Comparison of ENCODE assay signal across 20 cellular contexts in genomic region chr20:17709361-17710293, GRCh38. TPM values are rescaled to one million over a fixed set of nuclear protein-coding genes. Genes with fewer than 3 reads are reported as not detected.
DNase-seq lines count a peak whose midpoint lies in the region; TF ChIP-seq lines count a peak whose summit lies in the region.
"Had no signal": no experiment of that assay in that cellular context is flagged by ENCODE, and none has a peak within 500 bp of the region (broad histone marks: within the 10 kb centered on the region; RNA-seq: fewer than 3 reads in every experiment).

No MANE protein-coding gene starts in this region.

- no peak overlapping the region for H3K4me3 Mint-ChIP-seq in neural progenitor cell
- no peak overlapping the region for H3K4me3 Mint-ChIP-seq in CD14-positive monocyte
- H3K4me3 Mint-ChIP-seq: CD4-positive, CD25-positive, alpha-beta regulatory T cell had no signal

- H3K27ac Mint-ChIP-seq in neural progenitor cell (no peak overlapping the region), CD14-positive monocyte (no peak overlapping the region)
- H3K27ac Mint-ChIP-seq: CD4-positive, CD25-positive, alpha-beta regulatory T cell had no signal

- POLR2A ChIA-PET in HEK293T (lab: Yijun Ruan, JAX) (interaction anchor here (1.1 kb wide), 1 partner anchor 27 kb away, joined by 4 read pairs; the partner anchor contains the start of gene RRBP1), GM10248 (lab: Yijun Ruan, JAX) (no interaction called here)

- H3K4me1 Mint-ChIP-seq in neural progenitor cell, result peaks cover 20% of the 10 kb centered on the region
- H3K4me1 Mint-ChIP-seq in CD14-positive monocyte, result no peaks in the 10 kb centered on the region
- H3K4me1 Mint-ChIP-seq: CD4-positive, CD25-positive, alpha-beta regulatory T cell had no signal

- H4K20me1 ChIP-seq in hepatocyte (ENCODE audit: insufficient read depth, poor library complexity, severe bottlenecking) (no peaks in the 10 kb centered on the region), neural progenitor cell (ENCODE audit: low read depth) (no peaks in the 10 kb centered on the region)

- H3K36me3 ChIP-seq in NT2/D1 (ENCODE audit: insufficient read depth, insufficient read length, low read length) (no peaks in the 10 kb centered on the region), hepatocyte (replicated peaks; ENCODE audit: insufficient read depth, low read depth) (no peaks in the 10 kb centered on the region), neural progenitor cell (no peaks in the 10 kb centered on the region)
- H3K36me3 ChIP-seq: HAP-1, SJCRH30 had no signal

- H3K79me2 ChIP-seq in hepatocyte, result no peaks in the 10 kb centered on the region
- no peaks in the 10 kb centered on the region for H3K79me2 ChIP-seq in neural progenitor cell (ENCODE audit: low read depth)

- no peak overlapping the region for H3K4me3 ChIP-seq in NT2/D1 (ENCODE audit: insufficient read length, low read depth)
- no peak overlapping the region for H3K4me3 ChIP-seq in hepatocyte
- H3K4me3 ChIP-seq in neural progenitor cell, result no peak overlapping the region
- H3K4me3 ChIP-seq: HAP-1, PC-9, SJCRH30 had no signal

- H3K9me2 ChIP-seq in hepatocyte (replicated peaks; ENCODE audit: insufficient read depth), result no peaks in the 10 kb centered on the region

- no peaks in the 10 kb centered on the region for H3K36me3 Mint-ChIP-seq in neural progenitor cell
- H3K36me3 Mint-ChIP-seq in CD14-positive monocyte, result no peaks in the 10 kb centered on the region
- H3K36me3 Mint-ChIP-seq: CD4-positive, CD25-positive, alpha-beta regulatory T cell had no signal

- no peaks in the 10 kb centered on the region for H3K27me3 ChIP-seq in NT2/D1 (ENCODE audit: insufficient read depth, insufficient read length)
- H3K27me3 ChIP-seq in hepatocyte, result no peaks in the 10 kb centered on the region
- no peaks in the 10 kb centered on the region for H3K27me3 ChIP-seq in neural progenitor cell

- H3K9me3 Mint-ChIP-seq in neural progenitor cell (peaks cover 3% of the 10 kb centered on the region), CD14-positive monocyte (peaks cover 0 to 3% (median 0%) of the 10 kb centered on the region in 7 donors)
- H3K9me3 Mint-ChIP-seq: CD4-positive, CD25-positive, alpha-beta regulatory T cell had no signal

- intact Hi-C loops in CD14-positive monocyte (cut with micrococcal nuclease), result no loop called here

- H3K9ac ChIP-seq in NT2/D1 (ENCODE audit: insufficient read length, low read depth) (peak overlapping the region; percentile 72), neural progenitor cell (no peak overlapping the region)

- CTCF ChIA-PET in HEK293T (lab: Yijun Ruan, JAX) (interaction anchor here (2.3 kb wide), 1 partner anchor 27 kb away, joined by 14 read pairs; the partner anchor contains the start of gene RRBP1), GM10248 (lab: Yijun Ruan, JAX) (interaction anchor here (2.9 kb wide), 1 partner anchor 27 kb away, joined by 10 read pairs; the partner anchor contains the start of gene RRBP1)

- H2AFZ ChIP-seq in hepatocyte (no peak overlapping the region), neural progenitor cell (replicated peaks) (peak overlapping the region; percentile 32)
- H2AFZ ChIP-seq: PC-9 had no signal

- no peaks in the 10 kb centered on the region for H3F3A ChIP-seq in neural progenitor cell (ENCODE audit: low read depth)

- H3K27me3 Mint-ChIP-seq in neural progenitor cell (ENCODE audit: insufficient read depth, low read depth) (peaks cover 24% of the 10 kb centered on the region), CD14-positive monocyte (ENCODE audit: low read depth in 3 of 3) (peaks cover 2 to 3% (median 2%) of the 10 kb centered on the region in 3 donors)
- H3K27me3 Mint-ChIP-seq: CD4-positive, CD25-positive, alpha-beta regulatory T cell had no signal

- H3K27ac ChIP-seq in hepatocyte (peak overlapping the region; percentile 91), neural progenitor cell (no peak overlapping the region)
- H3K27ac ChIP-seq: PC-9, SJCRH30 had no signal

- 86% methylated on average over 12 of the region's 12 CpGs for WGBS in hepatocyte (ENCODE audit: low lambda C conversion rate, missing lambda C conversion rate)

- TF ChIP-seq CTCF in hepatocyte (IDR thresholded peaks at IDR 0.05; ENCODE audit: poor library complexity) (no peak), neural progenitor cell (IDR thresholded peaks at IDR 0.05) (no peak), CD14-positive monocyte (IDR thresholded peaks at IDR 0.05) (no peak), GM10248 (IDR thresholded peaks at IDR 0.05; ENCODE audit: control extremely low read depth, extremely low read depth, low read depth, missing control alignments) (no peak)

- DNase-seq in NT2/D1 (ENCODE audit: low read depth, low spot score), result no peak
- DNase-seq in hepatocyte (ENCODE audit: low spot score), result no peak
- DNase-seq in neural progenitor cell (ENCODE audit: low spot score), result no peak
- no peak for DNase-seq in CD14-positive monocyte (ENCODE audit: low spot score)
- no peak for DNase-seq in T-helper 2 cell
- no peak for DNase-seq in HEK293T (ENCODE audit: extremely low spot score)
- no peak for DNase-seq in GM10248 (ENCODE audit: extremely low spot score)
- DNase-seq: ACHN; AML-193; CD4-positive, CD25-positive, alpha-beta regulatory T cell; DMS53; MV-4-11; NCI-H1417; NCI-H1930; NCI-H446; NCI-H748 treated with DMSO at 0.1 percent for 48 hours; PC-9; SJCRH30 had no signal

- H3K4me2 ChIP-seq in hepatocyte (peak overlapping the region; percentile 69), neural progenitor cell (no peak overlapping the region)
- H3K4me2 ChIP-seq: PC-9 had no signal

- H3K4me1 ChIP-seq in NT2/D1 (ENCODE audit: insufficient read depth, insufficient read length) (peaks cover 12% of the 10 kb centered on the region), hepatocyte (ENCODE audit: insufficient read depth) (peaks cover 54% of the 10 kb centered on the region), neural progenitor cell (peaks cover 15% of the 10 kb centered on the region)
- H3K4me1 ChIP-seq: HAP-1, SJCRH30 had no signal

- H3K9me3 ChIP-seq in NT2/D1 (ENCODE audit: insufficient read depth, low read length) (no peaks in the 10 kb centered on the region), hepatocyte (ENCODE audit: low read depth) (no peaks in the 10 kb centered on the region), neural progenitor cell (ENCODE audit: low read depth) (no peaks in the 10 kb centered on the region)
- H3K9me3 ChIP-seq: HAP-1, SJCRH30 had no signal

TF ChIP-seq in HEK293T, 16 proteins besides CTCF, POLR2A, EP300 and RAD21:
- TF ChIP-seq TARDBP (IDR thresholded peaks at IDR 0.05) (no peak), L3MBTL2 (conservative IDR thresholded peaks at IDR 0.05) (no peak)

RNA-seq across cellular contexts. Expression of gene BANF2, which starts 9.9 kb away (rescaled TPM):
- total RNA-seq in hepatocyte (not detected in 2 replicates), neural progenitor cell (ENCODE audit: low replicate concordance) (not detected in 2 replicates)
- polyA plus RNA-seq in hepatocyte (not detected in 2 replicates), CD14-positive monocyte (not detected)
- total RNA-seq: CD4-positive, CD25-positive, alpha-beta regulatory T cell; HT1080; PC-9; SJCRH30 had no signal
- polyA plus RNA-seq: CD4-positive, CD25-positive, alpha-beta regulatory T cell had no signal

RNA-seq across cellular contexts. Expression of gene RRBP1, which starts 27.6 kb away (rescaled TPM):
- total RNA-seq in hepatocyte, result 182 and 193 TPM in 2 replicates
- polyA plus RNA-seq in hepatocyte, result 242 and 274 TPM in 2 replicates
- total RNA-seq in neural progenitor cell (ENCODE audit: low replicate concordance), result 18.2 and 35.2 TPM in 2 replicates
- polyA plus RNA-seq in CD14-positive monocyte, result 1 to 10 TPM; 4.7 to 7.5 TPM
